ENCODE assay signal across 23 cellular contexts in genomic region chr6:135306740-135307420, GRCh38.
DNase-seq lines count a peak whose midpoint lies in the region; ATAC-seq and TF ChIP-seq lines count a peak whose summit lies in the region.
"Had no signal": no experiment of that assay in that cellular context is flagged by ENCODE, and none has a peak within 500 bp of the region (broad histone marks: within the 10 kb centered on the region; RNA-seq: fewer than 3 reads in every experiment).

No MANE protein-coding gene starts in this region.

- H3K79me2 ChIP-seq in Karpas-422 (ENCODE audit: low read length) = no peaks in the 10 kb centered on the region

- peak overlapping the region; percentile 71; the same call in 1 of the 2 replicates for H2AFZ ChIP-seq in Karpas-422 (ENCODE audit: low read length)

- H3K36me3 Mint-ChIP-seq in CD14-positive monocyte (no peaks in the 10 kb centered on the region), T-helper 17 cell (ENCODE audit: low read depth) (peaks cover 11% of the 10 kb centered on the region)

- ATAC-seq in T-helper 17 cell = no peak
- ATAC-seq: HCT116, left lung, mucosa of descending colon, psoas muscle had no signal

- DNase-seq in CD14-positive monocyte (ENCODE audit: low spot score) = no peak
- DNase-seq in Karpas-422 = peak; percentile 77
- peak; percentile 94 for DNase-seq in SKM-1 treated with dmso at 0.1 percent for 144 hours (lab: John Stamatoyannopoulos, UW; ENCODE audit: unreplicated experiment)
- peak; percentile 24 for DNase-seq in inferior parietal cortex (ENCODE audit: extremely low spot score)
- no peak for DNase-seq in GM19240 (ENCODE audit: insufficient read length, low spot score)
- DNase-seq in T-helper 17 cell = no peak
- no peak for DNase-seq in iPS-NIHi11 (ENCODE audit: low spot score)
- DNase-seq in dedifferentiated amniotic fluid mesenchymal stem cell (ENCODE audit: extremely low spot score) = no peak
- DNase-seq: activated CD4-positive, alpha-beta T cell treated with anti-CD3 and anti-CD28 coated beads for 4 hours; activated naive CD8-positive, alpha-beta T cell treated with anti-CD3 and anti-CD28 coated beads, Interleukin-2, amount 10 ng/mL, durations not matched to agents 7 days and 5 days; CD8-positive, alpha-beta memory T cell; head of caudate nucleus; left lung; mucosa of descending colon; NCI-H146; NCI-H226; NCI-H82; psoas muscle; SK-N-SH; small intestine; stimulated activated naive CD4-positive, alpha-beta T cell treated with Interleukin-2 at 50 U/mL for 16 hours had no signal

- H4K20me1 ChIP-seq in Karpas-422 (ENCODE audit: insufficient read depth, low read depth, low read length) = no peaks in the 10 kb centered on the region

- intact Hi-C loops in CD14-positive monocyte (cut with micrococcal nuclease) = no loop called here

- H3K36me3 ChIP-seq in Karpas-422 (ENCODE audit: insufficient read depth, low read length) = no peaks in the 10 kb centered on the region
- H3K36me3 ChIP-seq: left lung had no signal

- H3K4me1 ChIP-seq in Karpas-422 (ENCODE audit: low read length) = peaks cover 31% of the 10 kb centered on the region
- H3K4me1 ChIP-seq: psoas muscle had no signal

- TF ChIP-seq CTCF in CD14-positive monocyte (IDR thresholded peaks at IDR 0.05) = no peak

- H3K4me3 Mint-ChIP-seq in CD14-positive monocyte (peak overlapping the region; percentile 3 to 64), T-helper 17 cell (no peak overlapping the region)
- H3K4me3 Mint-ChIP-seq: activated naive CD8-positive, alpha-beta T cell treated with anti-CD3 and anti-CD28 coated beads, Interleukin-2, amount 10 ng/mL, durations not matched to agents 7 days and 5 days; CD8-positive, alpha-beta memory T cell; neural crest cell had no signal

- H3K27me3 Mint-ChIP-seq in CD14-positive monocyte (ENCODE audit: low read depth in 3 of 3) (peaks cover 0 to 2% (median 0%) of the 10 kb centered on the region in 3 donors), T-helper 17 cell (no peaks in the 10 kb centered on the region)
- H3K27me3 Mint-ChIP-seq: activated naive CD8-positive, alpha-beta T cell treated with anti-CD3 and anti-CD28 coated beads, Interleukin-2, amount 10 ng/mL, durations not matched to agents 7 days and 5 days; CD8-positive, alpha-beta memory T cell had no signal

- no peaks in the 10 kb centered on the region for H3K9me2 ChIP-seq in Karpas-422 (replicated peaks; ENCODE audit: insufficient read depth, low read length)
- H3K9me2 ChIP-seq: SK-N-SH had no signal

- peak overlapping the region; percentile 33 for H3K4me3 ChIP-seq in Karpas-422 (ENCODE audit: low read length)
- H3K4me3 ChIP-seq: left lung, mucosa of descending colon, psoas muscle had no signal

- H3K4me1 Mint-ChIP-seq in CD14-positive monocyte (peaks cover 29% of the 10 kb centered on the region), T-helper 17 cell (peaks cover 2% of the 10 kb centered on the region)
- H3K4me1 Mint-ChIP-seq: activated naive CD8-positive, alpha-beta T cell treated with anti-CD3 and anti-CD28 coated beads, Interleukin-2, amount 10 ng/mL, durations not matched to agents 7 days and 5 days; CD8-positive, alpha-beta memory T cell; neural crest cell had no signal

- peak overlapping the region in 6 of 7 donors; percentile 9 to 87 (median 78) for H3K27ac Mint-ChIP-seq in CD14-positive monocyte
- H3K27ac Mint-ChIP-seq in T-helper 17 cell = no peak overlapping the region
- H3K27ac Mint-ChIP-seq: activated naive CD8-positive, alpha-beta T cell treated with anti-CD3 and anti-CD28 coated beads, Interleukin-2, amount 10 ng/mL, durations not matched to agents 7 days and 5 days; CD8-positive, alpha-beta memory T cell had no signal

- no peaks in the 10 kb centered on the region for H3K27me3 ChIP-seq in Karpas-422 (ENCODE audit: low read length)
- H3K27me3 ChIP-seq: left lung had no signal

- H3K9ac ChIP-seq in Karpas-422 (ENCODE audit: low read length) = no peak overlapping the region; the same call in 1 of the 2 replicates
- H3K9ac ChIP-seq: SK-N-SH had no signal

- peak overlapping the region; percentile 76 for H3K27ac ChIP-seq in Karpas-422 (ENCODE audit: low read length)
- H3K27ac ChIP-seq: left lung, psoas muscle had no signal

- H3K9me3 Mint-ChIP-seq in CD14-positive monocyte = no peaks in the 10 kb centered on the region
- H3K9me3 Mint-ChIP-seq: neural crest cell had no signal

- H3K4me2 ChIP-seq in Karpas-422 (ENCODE audit: low read depth, low read length, poor library complexity, severe bottlenecking) = peak overlapping the region; percentile 66
- H3K4me2 ChIP-seq: SK-N-SH had no signal

- H3K9me3 ChIP-seq in Karpas-422 (ENCODE audit: low read length) (no peaks in the 10 kb centered on the region), T-helper 17 cell (ENCODE audit: control insufficient read depth, low read length, poor library complexity, severe bottlenecking) (no peaks in the 10 kb centered on the region)
- H3K9me3 ChIP-seq: left lung, mucosa of descending colon, psoas muscle, SK-N-SH had no signal

Comparison
In these comparisons a context has a peak if more than half of its experiments do, and no peak if none do; other contexts are left out.
1. DNase-seq: peak in Karpas-422 (single experiment), SKM-1 treated with dmso at 0.1 percent for 144 hours (single experiment) and inferior parietal cortex (single experiment); none in CD14-positive monocyte (single experiment), GM19240 (single experiment), T-helper 17 cell (0 of 3), iPS-NIHi11 (single experiment) and dedifferentiated amniotic fluid mesenchymal stem cell (single experiment).